ENCODE assay signal across 22 cellular contexts in the genomic region with DNA sequence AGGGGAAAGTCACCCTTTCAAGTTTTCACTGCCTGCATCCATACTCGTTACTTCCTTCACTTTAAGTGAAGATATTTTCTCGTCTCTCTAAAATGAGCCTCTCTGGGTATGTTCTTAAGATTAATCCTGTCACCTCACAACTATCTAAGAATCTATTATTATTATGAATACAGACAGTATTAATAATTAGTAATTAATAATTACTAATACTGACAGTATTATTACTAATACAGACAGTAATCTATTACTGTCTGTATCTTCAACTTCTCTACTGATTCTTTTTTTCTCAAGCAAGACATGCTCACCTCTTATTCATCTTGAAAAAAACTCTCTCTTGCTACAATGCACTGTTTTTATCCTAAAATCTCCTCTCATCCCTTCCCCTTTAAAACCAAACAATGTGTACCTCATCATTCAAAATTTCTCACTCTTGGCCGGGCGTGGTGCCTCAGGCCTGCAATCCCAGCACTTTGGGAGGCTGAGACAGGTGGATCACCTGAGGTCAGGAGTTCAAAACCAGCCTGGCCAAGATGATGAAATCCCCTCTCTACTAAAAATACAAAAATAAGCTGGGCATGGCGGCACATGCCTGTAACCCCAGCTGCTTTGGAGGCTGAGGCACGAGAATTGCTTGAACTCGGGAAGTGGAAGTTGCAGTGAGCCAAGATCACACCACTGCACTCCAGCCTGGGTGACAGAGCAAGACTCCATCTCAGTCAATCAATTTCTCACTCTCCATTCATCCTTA. TPM values are rescaled to one million over a fixed set of nuclear protein-coding genes. Genes with fewer than 3 reads are reported as not detected.
DNase-seq lines count a peak whose midpoint lies in the region; ATAC-seq, FAIRE-seq and TF ChIP-seq lines count a peak whose summit lies in the region.
"Had no signal": no experiment of that assay in that cellular context is flagged by ENCODE, and none has a peak within 500 bp of the region (broad histone marks: within the 10 kb centered on the region; RNA-seq: fewer than 3 reads in every experiment).

No MANE protein-coding gene starts in this region.

- H3K4me1 Mint-ChIP-seq in HFFc6 (ENCODE audit: low read depth) (peaks cover 48% of the 10 kb centered on the region), astrocyte (ENCODE audit: low read depth, unreplicated experiment) (peaks cover 9% of the 10 kb centered on the region)

- H4K20me1 ChIP-seq in astrocyte (ENCODE audit: insufficient read depth, low read length): peaks cover 67% of the 10 kb centered on the region

- no peak overlapping the region for H2AFZ ChIP-seq in astrocyte (ENCODE audit: low read depth, low read length)

- H3K79me2 ChIP-seq in astrocyte (ENCODE audit: insufficient read depth, low read length): peaks cover 98% of the 10 kb centered on the region

- no peak overlapping the region for H3K4me2 ChIP-seq in astrocyte (ENCODE audit: low read length)

- peaks cover 0 to 5% of the 10 kb centered on the region in 2 donors for H3K36me3 Mint-ChIP-seq in activated naive CD4-positive, alpha-beta T cell treated with anti-CD3 and anti-CD28 coated beads, Interleukin-2, amount 50 U/mL, for 72 hours
- H3K36me3 Mint-ChIP-seq in HFFc6 (ENCODE audit: low read depth) (peaks cover 10% of the 10 kb centered on the region), astrocyte (ENCODE audit: low read depth, unreplicated experiment) (no peaks in the 10 kb centered on the region)

- H3K27me3 Mint-ChIP-seq in HFFc6 (ENCODE audit: insufficient read depth) (peaks cover 2% of the 10 kb centered on the region), astrocyte (ENCODE audit: low read depth, unreplicated experiment) (no peaks in the 10 kb centered on the region)
- H3K27me3 Mint-ChIP-seq: stimulated activated naive CD8-positive, alpha-beta T cell treated with anti-CD3 and anti-CD28 coated beads, Interleukin-15, amount 100 ng/mL, for 72 hours had no signal

- H3K9me3 Mint-ChIP-seq in activated naive CD4-positive, alpha-beta T cell treated with anti-CD3 and anti-CD28 coated beads, Interleukin-2, amount 50 U/mL, for 72 hours: no peaks in the 10 kb centered on the region
- H3K9me3 Mint-ChIP-seq in HFFc6: no peaks in the 10 kb centered on the region
- no peaks in the 10 kb centered on the region for H3K9me3 Mint-ChIP-seq in astrocyte (ENCODE audit: unreplicated experiment)
- H3K9me3 Mint-ChIP-seq: stimulated activated naive CD8-positive, alpha-beta T cell treated with anti-CD3 and anti-CD28 coated beads, Interleukin-15, amount 100 ng/mL, for 72 hours had no signal

- peak overlapping the region; percentile 43 to 63 for H3K27ac Mint-ChIP-seq in activated naive CD4-positive, alpha-beta T cell treated with anti-CD3 and anti-CD28 coated beads, Interleukin-2, amount 50 U/mL, for 72 hours
- H3K27ac Mint-ChIP-seq in HFFc6 (peak overlapping the region; percentile 34; the same call in 1 of the 2 replicates), astrocyte (ENCODE audit: unreplicated experiment) (no peak overlapping the region)

- TF ChIP-seq CTCF in HFFc6 (IDR thresholded peaks at IDR 0.05) (no peak), astrocyte (IDR thresholded peaks at IDR 0.05; ENCODE audit: insufficient read depth, low read depth, low read length) (no peak), neutrophil (IDR thresholded peaks at IDR 0.05) (no peak)

- no peaks in the 10 kb centered on the region for H3K27me3 ChIP-seq in astrocyte (ENCODE audit: insufficient read depth, low read length)
- no peaks in the 10 kb centered on the region for H3K27me3 ChIP-seq in neutrophil
- H3K27me3 ChIP-seq: BLaER1 treated with 17β-estradiol and CSF1 and Interleukin-3, amounts not matched to agents 10 nM and 100 nM; cardiac muscle cell; SJCRH30; thyroid gland had no signal

- ATAC-seq in activated naive CD4-positive, alpha-beta T cell treated with anti-CD3 and anti-CD28 coated beads, Interleukin-2, amount 50 U/mL, for 72 hours: no peak
- no peak for ATAC-seq in GM18502 (IDR thresholded peaks at IDR 0.05; ENCODE audit: poor library complexity, unreplicated experiment)
- ATAC-seq: Panc1; stimulated activated naive CD8-positive, alpha-beta T cell treated with anti-CD3 and anti-CD28 coated beads, Interleukin-15, amount 100 ng/mL, for 72 hours had no signal

- H3K9me3 ChIP-seq in astrocyte (ENCODE audit: insufficient read depth, low read depth, low read length) (no peaks in the 10 kb centered on the region), neutrophil (no peaks in the 10 kb centered on the region)
- H3K9me3 ChIP-seq: BLaER1 treated with 17β-estradiol and CSF1 and Interleukin-3, amounts not matched to agents 10 nM and 100 nM; SJCRH30; thyroid gland had no signal

- no peaks in the 10 kb centered on the region for H3K36me3 ChIP-seq in astrocyte (ENCODE audit: insufficient read depth, low read length)
- peaks cover 15% of the 10 kb centered on the region for H3K36me3 ChIP-seq in neutrophil
- H3K36me3 ChIP-seq: thyroid gland had no signal

- no peak overlapping the region for H3K27ac ChIP-seq in astrocyte (ENCODE audit: low read depth, low read length)
- H3K27ac ChIP-seq in neutrophil: peak overlapping the region; percentile 35
- H3K27ac ChIP-seq: BLaER1 treated with 17β-estradiol and CSF1 and Interleukin-3, amounts not matched to agents 10 nM and 100 nM; cardiac muscle cell; SJCRH30; thyroid gland had no signal

- intact Hi-C loops in posterior vena cava (cut with DNase I): loop anchor here in 1 of 2 donors (5.0 kb wide), 1 partner anchor 598 kb away; no protein-coding TSS in a partner anchor

- no peak for DNase-seq in activated naive CD4-positive, alpha-beta T cell treated with anti-CD3 and anti-CD28 coated beads, Interleukin-2, amount 50 U/mL, for 72 hours (ENCODE audit: low spot score in 2 of 2)
- no peak for DNase-seq in activated naive CD4-positive, alpha-beta T cell treated with Interleukin-2 at 50 U/mL for 16 hours
- DNase-seq in HFFc6 (no peak), astrocyte (ENCODE audit: low read depth) (no peak), posterior vena cava (ENCODE audit: low spot score) (no peak), H54 (ENCODE audit: insufficient read length, low spot score) (no peak)
- DNase-seq: ACHN; amygdala; islet precursor cell; NCI-H1436 treated with DMSO at 0.1 percent for 48 hours; NCI-H524; SJCRH30; stimulated activated CD4-positive, alpha-beta T cell treated with anti-CD3 and anti-CD28 coated beads, Interleukin-15, amount 100 ng/mL, for 24 hours; stimulated activated naive CD8-positive, alpha-beta T cell treated with anti-CD3 and anti-CD28 coated beads, Interleukin-15, amount 100 ng/mL, for 72 hours; thyroid gland had no signal

- H3K9ac ChIP-seq in astrocyte (ENCODE audit: low read length): no peak overlapping the region
- H3K9ac ChIP-seq: BLaER1 treated with 17β-estradiol and CSF1 and Interleukin-3, amounts not matched to agents 10 nM and 100 nM had no signal

- FAIRE-seq in astrocyte (lab: Jason Lieb, UNC) (no peak), H54 (lab: Jason Lieb, UNC) (no peak)
- FAIRE-seq: D721Med, TTC549 had no signal

- H3K4me3 ChIP-seq in astrocyte (ENCODE audit: insufficient read depth, low read depth, low read length): no peak overlapping the region
- no peak overlapping the region for H3K4me3 ChIP-seq in neutrophil (ENCODE audit: low read depth in 1 of 2, low read length in 1 of 2)
- H3K4me3 ChIP-seq: BLaER1 treated with 17β-estradiol and CSF1 and Interleukin-3, amounts not matched to agents 10 nM and 100 nM; cardiac muscle cell; SJCRH30; thyroid gland had no signal

- no peak overlapping the region for H3K4me3 Mint-ChIP-seq in HFFc6
- peak overlapping the region; percentile 52 for H3K4me3 Mint-ChIP-seq in astrocyte (ENCODE audit: unreplicated experiment)
- H3K4me3 Mint-ChIP-seq: stimulated activated naive CD8-positive, alpha-beta T cell treated with anti-CD3 and anti-CD28 coated beads, Interleukin-15, amount 100 ng/mL, for 72 hours had no signal

- no peaks in the 10 kb centered on the region for H3K4me1 ChIP-seq in astrocyte (ENCODE audit: insufficient read depth, low read length)
- peaks cover 7 to 24% of the 10 kb centered on the region in 2 experiments for H3K4me1 ChIP-seq in neutrophil (ENCODE audit: control insufficient read depth in 1 of 2, insufficient read depth in 1 of 2, low read depth in 1 of 2, low read length in 1 of 2)
- H3K4me1 ChIP-seq: SJCRH30 had no signal

- no peak for TF ChIP-seq POLR2A in H54 (IDR thresholded peaks at IDR 0.05; ENCODE audit: low read depth, low read length)

RNA-seq across cellular contexts. Expression of a gene that starts 7.8 kb away (rescaled TPM):
- 100 to 1,000 TPM; 132 to 163 TPM for total RNA-seq in activated naive CD4-positive, alpha-beta T cell treated with anti-CD3 and anti-CD28 coated beads, Interleukin-2, amount 50 U/mL, for 72 hours
- 100 to 1,000 TPM; 186 to 207 (median 193) TPM for total RNA-seq in HFFc6 (2021; fragmentation: NEBNext Ultra II Directional; extraction: Animal tissue kit (Norgen Biotek cat#: 25700))
- total RNA-seq in astrocyte: 150 and 170 TPM in 2 replicates
- total RNA-seq in posterior vena cava: 100 to 1,000 TPM in 1 of 2 donors, 10 to 100 TPM in 1; 88.0 to 108 TPM
